In genomic region chr12:123998960-123999359, GRCh38 we compare ENCODE assay signal across 17 cellular contexts. TPM values are rescaled to one million over a fixed set of nuclear protein-coding genes. Genes with fewer than 3 reads are reported as not detected.
DNase-seq lines count a peak whose midpoint lies in the region; TF ChIP-seq lines count a peak whose summit lies in the region.
"Had no signal": no experiment of that assay in that cellular context is flagged by ENCODE, and none has a peak within 500 bp of the region (broad histone marks: within the 10 kb centered on the region; RNA-seq: fewer than 3 reads in every experiment).

No MANE protein-coding gene starts in this region.

- H4K20me1 ChIP-seq in smooth muscle cell (ENCODE audit: low read depth): peaks cover 80% of the 10 kb centered on the region

- DNase-seq in GM03348 (ENCODE audit: low spot score) (peak; percentile 24), brain microvascular endothelial cell (peak; percentile 36), right atrium auricular region (ENCODE audit: low spot score) (no peak), smooth muscle cell (lab: John Stamatoyannopoulos, UW; ENCODE audit: unreplicated experiment) (no peak), inferior parietal cortex (ENCODE audit: extremely low spot score) (no peak), NCI-H2171 treated with DMSO at 0.1 percent for 48 hours (lab: John Stamatoyannopoulos, UW) (no peak)
- no peak for DNase-seq in central memory CD4-positive, alpha-beta T cell
- DNase-seq: activated CD4-positive, alpha-beta T cell treated with anti-CD3 and anti-CD28 coated beads for 4 hours; activated naive CD8-positive, alpha-beta T cell treated with anti-CD3 and anti-CD28 coated beads, Interleukin-2, amount 50 U/mL, for 24 hours; Calu3; head of caudate nucleus; immature natural killer cell; lower lobe of right lung; naive thymus-derived CD8-positive, alpha-beta T cell; NCI-H1417; NCI-H526 treated with DMSO at 0.1 percent for 48 hours; psoas muscle had no signal

- H3K27me3 ChIP-seq in brain microvascular endothelial cell (replicated peaks) (no peaks in the 10 kb centered on the region), right atrium auricular region (no peaks in the 10 kb centered on the region), smooth muscle cell (ENCODE audit: low read depth) (no peaks in the 10 kb centered on the region)

- 13% methylated on average over 2 of the region's 2 CpGs for WGBS in smooth muscle cell (ENCODE audit: low lambda C conversion rate)

- peaks cover 27% of the 10 kb centered on the region for H3K79me2 ChIP-seq in smooth muscle cell (ENCODE audit: low read depth)

- H3K4me1 ChIP-seq in right atrium auricular region (peaks cover 0 to 62% of the 10 kb centered on the region in 2 donors), smooth muscle cell (ENCODE audit: low read depth) (peaks cover 37% of the 10 kb centered on the region)

- H3K4me2 ChIP-seq in smooth muscle cell: peak overlapping the region; percentile 50

- in situ Hi-C loops in brain microvascular endothelial cell (cut with HindIII; ENCODE audit: low pct_ligation_motif_present, low sequenced_read_pairs): no loop called here

- no peak overlapping the region for H2AFZ ChIP-seq in smooth muscle cell (ENCODE audit: low read depth)

- peaks cover 2% of the 10 kb centered on the region for H3K36me3 ChIP-seq in brain microvascular endothelial cell (replicated peaks)
- peaks cover 23% of the 10 kb centered on the region for H3K36me3 ChIP-seq in right atrium auricular region
- H3K36me3 ChIP-seq in smooth muscle cell (ENCODE audit: low read depth): no peaks in the 10 kb centered on the region

- TF ChIP-seq CTCF in brain microvascular endothelial cell (IDR thresholded peaks at IDR 0.05; ENCODE audit: low read depth, low read length, missing control alignments) (no peak), right atrium auricular region (IDR thresholded peaks at IDR 0.05) (no peak), smooth muscle cell (IDR thresholded peaks at IDR 0.05; ENCODE audit: borderline replicate concordance, insufficient read depth, poor library complexity, severe bottlenecking) (no peak)

- H3K9ac ChIP-seq in smooth muscle cell (ENCODE audit: low read depth): peak overlapping the region; percentile 19

- peaks cover 25% of the 10 kb centered on the region for H3F3A ChIP-seq in smooth muscle cell (ENCODE audit: low read depth)

- no peak overlapping the region for H3K27ac ChIP-seq in brain microvascular endothelial cell
- H3K27ac ChIP-seq in right atrium auricular region: peak overlapping the region; percentile 31 to 52
- H3K27ac ChIP-seq in smooth muscle cell (ENCODE audit: low read depth): peak overlapping the region; percentile 84
- H3K27ac ChIP-seq: lower lobe of right lung, psoas muscle had no signal

- H3K9me3 ChIP-seq in right atrium auricular region: no peaks in the 10 kb centered on the region
- H3K9me3 ChIP-seq in smooth muscle cell (replicated peaks; ENCODE audit: low read depth): no peaks in the 10 kb centered on the region
- H3K9me3 ChIP-seq: lower lobe of right lung, psoas muscle had no signal

- no peak overlapping the region for H3K4me3 ChIP-seq in brain microvascular endothelial cell (ENCODE audit: low read depth, low read length)
- H3K4me3 ChIP-seq in right atrium auricular region: no peak overlapping the region
- no peak overlapping the region for H3K4me3 ChIP-seq in smooth muscle cell
- H3K4me3 ChIP-seq: lower lobe of right lung, psoas muscle had no signal

RNA-seq across cellular contexts. Expression of gene ZNF664, which starts 25.9 kb away (rescaled TPM):
- total RNA-seq in right atrium auricular region (10 to 100 TPM; 53.1 to 56.2 TPM), smooth muscle cell (39.2 and 47.7 TPM in 2 replicates)
- polyA plus RNA-seq in smooth muscle cell: 6.4 and 8.1 TPM in 2 replicates

RNA-seq across cellular contexts. Expression of gene CCDC92, which starts 26.3 kb away (rescaled TPM):
- total RNA-seq in right atrium auricular region (10 to 100 TPM; 34.4 to 39.2 TPM), smooth muscle cell (14.8 and 17.4 TPM in 2 replicates)
- 60.7 and 68.2 TPM in 2 replicates for polyA plus RNA-seq in smooth muscle cell

Comparison
In these comparisons a context has a peak if more than half of its experiments do, and no peak if none do; other contexts are left out.
1. DNase-seq: peak in GM03348 (single experiment) and brain microvascular endothelial cell (single experiment); none in right atrium auricular region (single experiment), smooth muscle cell (single experiment), inferior parietal cortex (single experiment), NCI-H2171 treated with DMSO at 0.1 percent for 48 hours (single experiment) and central memory CD4-positive, alpha-beta T cell (single experiment).